Comparison of ENCODE assay signal across 1 cellular context in the genomic region with DNA sequence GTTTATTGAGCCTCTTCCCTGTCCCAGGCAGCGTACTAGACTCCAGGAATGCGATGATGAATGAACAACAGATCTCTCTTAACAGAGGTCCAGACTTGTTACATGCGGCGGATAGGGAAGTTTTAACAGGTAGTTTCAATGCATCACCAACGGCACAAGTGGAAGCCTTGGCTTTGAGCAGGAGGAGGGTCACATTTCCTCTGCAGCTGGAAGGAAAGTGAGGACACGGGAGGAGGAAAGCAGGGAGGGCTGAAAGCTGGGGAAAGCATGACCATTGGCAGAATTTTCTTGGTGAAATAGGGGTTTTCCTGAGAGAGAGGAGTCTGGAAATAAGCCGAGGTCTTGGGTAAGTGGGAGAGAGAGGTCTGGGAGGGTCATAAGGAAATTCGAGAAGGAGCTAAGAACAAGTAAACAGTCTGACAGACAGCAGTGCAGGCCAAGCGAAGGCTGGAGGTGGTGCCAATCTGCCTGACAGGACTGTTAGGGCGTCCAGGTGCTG.
TF ChIP-seq lines count a peak whose summit lies in the region.

No MANE protein-coding gene starts in this region.

TF ChIP-seq in H1, 55 proteins besides CTCF, POLR2A, EP300 and RAD21:
- TF ChIP-seq SRF (IDR thresholded peaks at IDR 0.05; ENCODE audit: low read depth, low read length) (no peak), CHD2 (IDR thresholded peaks at IDR 0.05; ENCODE audit: low read length) (no peak), TCF12 (IDR thresholded peaks at IDR 0.05; ENCODE audit: low read depth, low read length) (no peak)
TF ChIP-seq in H1: peak in this region for 0.
